16 cellular contexts compared by ENCODE assay signal in the genomic region with DNA sequence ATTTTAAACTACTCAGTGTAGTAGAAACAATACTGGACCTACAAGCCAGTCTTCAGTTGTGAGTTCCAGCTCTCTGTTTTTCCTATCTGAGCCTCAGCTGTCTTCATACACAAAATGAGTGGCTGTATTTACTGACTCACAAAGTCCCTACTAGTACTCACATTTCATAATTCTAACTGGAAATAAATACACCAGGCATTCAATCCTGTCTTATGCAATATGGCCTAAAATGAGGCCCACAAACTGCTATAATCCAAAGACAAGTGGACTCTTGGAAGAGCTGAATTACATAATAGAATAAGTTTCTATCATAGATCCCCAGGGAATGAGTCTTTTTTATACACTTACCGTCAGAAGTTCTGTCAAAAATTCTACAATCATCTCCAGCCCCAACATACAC.
DNase-seq lines count a peak whose midpoint lies in the region; ATAC-seq and TF ChIP-seq lines count a peak whose summit lies in the region.
"Had no signal": no experiment of that assay in that cellular context is flagged by ENCODE, and none has a peak within 500 bp of the region (broad histone marks: within the 10 kb centered on the region; RNA-seq: fewer than 3 reads in every experiment).

No MANE protein-coding gene starts in this region.

- H3K9ac ChIP-seq in MM.1S (ENCODE audit: low read length), result no peak overlapping the region

- DNase-seq in sciatic nerve (ENCODE audit: low spot score), result no peak
- DNase-seq in aorta, result no peak
- no peak for DNase-seq in MM.1S
- DNase-seq in activated CD4-positive, alpha-beta T cell treated with anti-CD3 and anti-CD28 coated beads for 4 hours, result no peak
- DNase-seq: C1 segment of cervical spinal cord; Calu3; CD4-positive, alpha-beta memory T cell; COR-L47; DMS53; DMS79 treated with DMSO at 0.1 percent for 48 hours; GF-D8; H9 had no signal

- no peaks in the 10 kb centered on the region for H3K9me2 ChIP-seq in MM.1S (replicated peaks; ENCODE audit: insufficient read depth, low read length)

- TF ChIP-seq EP300 in gastroesophageal sphincter (IDR thresholded peaks at IDR 0.05), result no peak

- H3K27ac ChIP-seq in gastroesophageal sphincter (no peak overlapping the region), aorta (ENCODE audit: low read depth in 1 of 2, low read length in 2 of 2) (no peak overlapping the region), MM.1S (ENCODE audit: low read length) (no peak overlapping the region)

- TF ChIP-seq POLR2A in gastroesophageal sphincter (IDR thresholded peaks at IDR 0.05), result no peak

- H2AFZ ChIP-seq in MM.1S (ENCODE audit: low read length), result no peak overlapping the region
- H2AFZ ChIP-seq: GM23338 had no signal

- no peaks in the 10 kb centered on the region for H3K27me3 ChIP-seq in gastroesophageal sphincter
- no peaks in the 10 kb centered on the region for H3K27me3 ChIP-seq in aorta (ENCODE audit: control insufficient read depth in 1 of 2, insufficient read depth in 2 of 2, low read length in 1 of 2)
- H3K27me3 ChIP-seq in MM.1S (replicated peaks; ENCODE audit: insufficient read depth, low read length), result no peaks in the 10 kb centered on the region

- peak; percentile 39 for ATAC-seq in gastroesophageal sphincter
- ATAC-seq in sciatic nerve, result peak; percentile 55
- peak; percentile 11 for ATAC-seq in aorta (ENCODE audit: low FRiP score)
- no peak for ATAC-seq in GM21576 (IDR thresholded peaks at IDR 0.05; ENCODE audit: unreplicated experiment)
- ATAC-seq: GM23338, HCT116 had no signal

- H3K4me3 ChIP-seq in gastroesophageal sphincter, result no peak overlapping the region
- H3K4me3 ChIP-seq in aorta (ENCODE audit: low read length in 2 of 2), result no peak overlapping the region
- no peak overlapping the region for H3K4me3 ChIP-seq in MM.1S (ENCODE audit: low read length)
- H3K4me3 ChIP-seq: GM23338 had no signal

- H4K20me1 ChIP-seq in MM.1S (ENCODE audit: insufficient read depth, low read length), result no peaks in the 10 kb centered on the region

- H3F3A ChIP-seq in MM.1S (ENCODE audit: insufficient read depth, low read length), result 0 out of 2 replicates have a peak, but pooled peaks cover 5% of the 10 kb centered on the region

- no peak overlapping the region for H3K4me2 ChIP-seq in MM.1S (ENCODE audit: low read depth, low read length)
- H3K4me2 ChIP-seq: GM23338 had no signal

- H3K79me2 ChIP-seq in MM.1S (ENCODE audit: low read length), result no peaks in the 10 kb centered on the region

- intact Hi-C loops in sciatic nerve (cut with DNase I) (no loop called here), aorta (cut with DNase I) (no loop called here)

- no peak for TF ChIP-seq CTCF in gastroesophageal sphincter (IDR thresholded peaks at IDR 0.05)
- TF ChIP-seq CTCF in MM.1S (IDR thresholded peaks at IDR 0.05; ENCODE audit: low read length), result no peak

- WGBS in gastroesophageal sphincter (ENCODE audit: low coverage in 1 of 2), 2 donors, result 33 to 50% methylated on average over 1 of the region's 1 CpG
- 20 to 35% methylated on average over 1 of the region's 1 CpG for WGBS in aorta, 2 donors

- no peaks in the 10 kb centered on the region for H3K9me3 ChIP-seq in gastroesophageal sphincter
- H3K9me3 ChIP-seq in aorta (ENCODE audit: control insufficient read depth, low read length), result no peaks in the 10 kb centered on the region
- no peaks in the 10 kb centered on the region for H3K9me3 ChIP-seq in MM.1S (replicated peaks; ENCODE audit: insufficient read depth, low read length)

- H3K36me3 ChIP-seq in gastroesophageal sphincter (no peaks in the 10 kb centered on the region), aorta (ENCODE audit: control insufficient read depth in 1 of 2, insufficient read depth in 2 of 2, low read length in 1 of 2) (no peaks in the 10 kb centered on the region), MM.1S (replicated peaks; ENCODE audit: insufficient read depth, low read length) (no peaks in the 10 kb centered on the region)

- H3K4me1 ChIP-seq in gastroesophageal sphincter (peaks cover 0 to 4% (median 0%) of the 10 kb centered on the region in 3 donors), aorta (ENCODE audit: control insufficient read depth in 1 of 2, insufficient read depth in 2 of 2, low read length in 2 of 2) (no peaks in the 10 kb centered on the region), MM.1S (ENCODE audit: low read length) (peaks cover 24% of the 10 kb centered on the region)
